Comparison of ENCODE assay signal across 8 cellular contexts in the genomic region with DNA sequence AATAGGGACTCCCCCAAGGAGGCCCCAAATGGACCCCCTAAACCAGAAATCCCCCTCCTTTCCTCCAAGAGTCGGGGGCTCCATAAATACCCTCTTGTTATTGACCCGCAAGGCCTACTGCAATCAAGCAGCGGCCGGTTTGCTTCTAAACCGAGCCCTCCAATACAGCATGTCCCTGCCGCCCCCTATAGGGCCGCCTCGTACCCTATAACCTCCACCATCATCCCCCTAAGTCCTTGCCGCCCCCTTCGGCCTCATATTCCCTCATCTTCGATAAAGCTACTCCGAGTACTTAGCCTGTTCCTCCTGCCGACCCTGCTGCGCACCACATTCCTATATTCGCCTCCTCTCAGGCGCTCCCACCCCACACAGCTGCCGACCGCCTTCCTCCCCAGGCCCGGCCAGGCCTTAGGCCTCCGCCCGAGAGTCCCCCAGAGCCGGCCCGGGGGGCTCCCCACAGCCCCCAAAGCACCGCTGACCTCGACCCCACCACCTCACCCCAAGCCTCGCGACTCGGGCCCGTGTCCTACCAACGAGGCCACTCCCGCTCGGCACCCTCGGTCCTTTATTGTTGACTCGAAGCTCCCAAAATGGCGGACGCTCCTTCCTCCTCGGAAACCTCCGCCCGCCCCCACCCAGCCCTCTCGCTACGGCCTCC. TPM values are rescaled to one million over a fixed set of nuclear protein-coding genes. Genes with fewer than 3 reads are reported as not detected.
DNase-seq lines count a peak whose midpoint lies in the region; ATAC-seq and TF ChIP-seq lines count a peak whose summit lies in the region.

No MANE protein-coding gene starts in this region.

- under 1% methylated on average over 41 of the region's 41 CpGs for WGBS in urinary bladder

- H3K4me3 ChIP-seq in SJSA1 (peak overlapping the region; percentile 78), parathyroid adenoma (ENCODE audit: low read depth, low read length) (peak overlapping the region; percentile 88), urinary bladder (ENCODE audit: low read depth, low read length) (peak overlapping the region; percentile 91)

- peaks cover 4 to 11% of the 10 kb centered on the region in 2 donors for H3K36me3 Mint-ChIP-seq in CD14-positive monocyte
- peaks cover 21% of the 10 kb centered on the region for H3K36me3 Mint-ChIP-seq in activated naive CD8-positive, alpha-beta T cell treated with anti-CD3 and anti-CD28 coated beads, Interleukin-2, amount 50 U/mL, for 24 hours (ENCODE audit: low read depth)

- peak overlapping the region; percentile 82 for H3K4me2 ChIP-seq in parathyroid adenoma (ENCODE audit: low read length)

- H3K36me3 ChIP-seq in SJSA1 (peaks cover 8% of the 10 kb centered on the region; the same call in 1 of the 2 replicates), parathyroid adenoma (ENCODE audit: control insufficient read depth, insufficient read depth, low read length) (no peaks in the 10 kb centered on the region), urinary bladder (ENCODE audit: insufficient read depth) (no peaks in the 10 kb centered on the region)

- no peaks in the 10 kb centered on the region for H3K9me3 Mint-ChIP-seq in CD14-positive monocyte
- no peaks in the 10 kb centered on the region for H3K9me3 Mint-ChIP-seq in activated naive CD8-positive, alpha-beta T cell treated with anti-CD3 and anti-CD28 coated beads, Interleukin-2, amount 50 U/mL, for 24 hours

- H3K4me1 Mint-ChIP-seq in CD14-positive monocyte, result peaks cover 38% of the 10 kb centered on the region
- peaks cover 45% of the 10 kb centered on the region for H3K4me1 Mint-ChIP-seq in activated naive CD8-positive, alpha-beta T cell treated with anti-CD3 and anti-CD28 coated beads, Interleukin-2, amount 50 U/mL, for 24 hours

- H3K27ac Mint-ChIP-seq in CD14-positive monocyte, result peak overlapping the region; percentile 90 to 99 (median 99)
- H3K27ac Mint-ChIP-seq in activated naive CD8-positive, alpha-beta T cell treated with anti-CD3 and anti-CD28 coated beads, Interleukin-2, amount 50 U/mL, for 24 hours, result peak overlapping the region; percentile 96

- H3K27ac ChIP-seq in SJSA1 (peak overlapping the region; percentile 91), parathyroid adenoma (peak overlapping the region; percentile 99), urinary bladder (ENCODE audit: low read depth) (peak overlapping the region; percentile 100)

- peak; percentile 26 for ATAC-seq in activated naive CD8-positive, alpha-beta T cell treated with anti-CD3 and anti-CD28 coated beads, Interleukin-2, amount 50 U/mL, for 24 hours

- H3K9me3 ChIP-seq in SJSA1 (replicated peaks) (no peaks in the 10 kb centered on the region), parathyroid adenoma (ENCODE audit: control insufficient read depth, low read length) (no peaks in the 10 kb centered on the region)

- intact Hi-C loops in CD14-positive monocyte (cut with micrococcal nuclease) (loop anchor here in 1 of 2 donors (5.0 to 10.0 kb wide), 2 partner anchors 86 to 137 kb away; partner anchors contain the start of gene BCL9L), cardiac septum (cut with DNase I) (loop anchor here (1.0 to 5.0 kb wide), 3 partner anchors 100 to 183 kb away; partner anchors contain the start of gene PHLDB1)

- DNase-seq in CD14-positive monocyte (ENCODE audit: low spot score), result peak; percentile 51
- DNase-seq in GM20000 (ENCODE audit: low spot score), result peak; percentile 67
- DNase-seq in HuH-7.5 (ENCODE audit: low spot score), result peak; percentile 37
- peak; percentile 37 to 72 for DNase-seq in SJSA1 (ENCODE audit: low read depth in 1 of 2, low spot score in 2 of 2)
- DNase-seq in activated naive CD8-positive, alpha-beta T cell treated with anti-CD3 and anti-CD28 coated beads, Interleukin-2, amount 50 U/mL, for 24 hours, result peak; percentile 65
- peak; percentile 76 for DNase-seq in cardiac septum (ENCODE audit: low spot score)

- peak overlapping the region; percentile 97 to 99 for H3K4me3 Mint-ChIP-seq in CD14-positive monocyte
- peak overlapping the region; percentile 98 for H3K4me3 Mint-ChIP-seq in activated naive CD8-positive, alpha-beta T cell treated with anti-CD3 and anti-CD28 coated beads, Interleukin-2, amount 50 U/mL, for 24 hours

- peaks cover 18% of the 10 kb centered on the region for H3K79me2 ChIP-seq in parathyroid adenoma

- H3K27me3 ChIP-seq in SJSA1 (replicated peaks), result no peaks in the 10 kb centered on the region
- no peaks in the 10 kb centered on the region for H3K27me3 ChIP-seq in parathyroid adenoma (ENCODE audit: control insufficient read depth, insufficient read depth, low read length)

- peak overlapping the region; percentile 96 for H3K9ac ChIP-seq in parathyroid adenoma

- peaks cover 0 to 4% (median 2%) of the 10 kb centered on the region in 3 donors for H3K27me3 Mint-ChIP-seq in CD14-positive monocyte (ENCODE audit: low read depth in 3 of 3)
- no peaks in the 10 kb centered on the region for H3K27me3 Mint-ChIP-seq in activated naive CD8-positive, alpha-beta T cell treated with anti-CD3 and anti-CD28 coated beads, Interleukin-2, amount 50 U/mL, for 24 hours

- TF ChIP-seq CTCF in CD14-positive monocyte (IDR thresholded peaks at IDR 0.05) (no peak), GM20000 (IDR thresholded peaks at IDR 0.05; ENCODE audit: extremely low read depth, missing control alignments) (peak; percentile 39), parathyroid adenoma (IDR thresholded peaks at IDR 0.05) (no peak)

- peaks cover 10% of the 10 kb centered on the region; the same call in 1 of the 2 replicates for H3K4me1 ChIP-seq in SJSA1 (replicated peaks)
- no peaks in the 10 kb centered on the region for H3K4me1 ChIP-seq in parathyroid adenoma
- H3K4me1 ChIP-seq in urinary bladder (ENCODE audit: insufficient read depth), result no peaks in the 10 kb centered on the region

- H2AFZ ChIP-seq in parathyroid adenoma, result peak overlapping the region; percentile 99

RNA-seq across cellular contexts. Expression of gene DDX6, which starts 0.5 kb away (rescaled TPM):
- polyA plus RNA-seq in CD14-positive monocyte (10 to 100 TPM; 17.8 to 31.9 TPM), urinary bladder (33.3 TPM)
- total RNA-seq in SJSA1 (2014; rRNA removed; shearing (Covaris generic)), result 22.6 and 41.0 TPM in 2 replicates
- total RNA-seq in cardiac septum (118 TPM), urinary bladder (212 TPM)

Comparison
In these comparisons a context has a peak if more than half of its experiments do, and no peak if none do; other contexts are left out.
1. Peak in every context shown above with its lines: DNase-seq, ATAC-seq, H3K4me3 ChIP-seq and H3K27ac ChIP-seq.